In genomic region chr10:17597386-17597785, GRCh38 we compare ENCODE assay signal across 28 cellular contexts.
"Had no signal": no experiment of that assay in that cellular context is flagged by ENCODE, and none has a peak within 500 bp of the region (broad histone marks: within the 10 kb centered on the region; RNA-seq: fewer than 3 reads in every experiment).

No MANE protein-coding gene starts in this region.

- H3K4me3 ChIP-seq: neural progenitor cell, ovary, psoas muscle, skin epidermis, smooth muscle cell, spleen, suprapubic skin, testis, tibial artery, transverse colon, upper lobe of right lung, uterus had no signal

- H3K4me2 ChIP-seq: neural progenitor cell, smooth muscle cell had no signal

- H3K27ac ChIP-seq: neural progenitor cell, ovary, parathyroid adenoma, psoas muscle, skin epidermis, spleen, suprapubic skin, testis, tibial artery, transverse colon, upper lobe of right lung, uterus had no signal

- H3K4me1 ChIP-seq: neural progenitor cell, parathyroid adenoma, psoas muscle, spleen, suprapubic skin, testis, tibial artery, transverse colon, upper lobe of right lung, uterus had no signal

- ATAC-seq: natural killer cell; psoas muscle; right cardiac atrium; sciatic nerve; stimulated activated memory B cell treated with anti-CD40 and anti-IgM and Interleukin-4, amounts not matched to agents 10 μg/mL and 1 μg/mL and 100 μg/mL, for 72 hours; stimulated activated naive CD8-positive, alpha-beta T cell treated with anti-CD3 and anti-CD28 coated beads, Interleukin-15, amount 100 ng/mL, for 72 hours; stimulated activated naive CD8-positive, alpha-beta T cell treated with anti-CD3 and anti-CD28 coated beads, Interleukin-15, Interleukin-2, amounts not matched to agents 100 U/mL and 50 U/mL, for 24 hours; upper lobe of right lung had no signal

- DNase-seq: natural killer cell; occipital lobe; ovary; posterior cingulate gyrus; psoas muscle; right cardiac atrium; spleen; stimulated activated CD4-positive, alpha-beta T cell treated with anti-CD3 and anti-CD28 coated beads, Interleukin-12 subunit alpha, Interleukin-12 subunit beta, amount 100 ng/mL, for 4 hours; stimulated activated CD4-positive, alpha-beta T cell treated with anti-CD3 and anti-CD28 coated beads, Interleukin-1b, Interleukin-23, amount 100 ng/mL, for 48 hours; stimulated activated CD4-positive, alpha-beta T cell treated with anti-CD3 and anti-CD28 coated beads, Interleukin-4, amount 100 ng/mL, for 1 hour; stimulated activated CD4-positive, alpha-beta T cell treated with anti-CD3 and anti-CD28 coated beads, Interleukin-4, amount 100 ng/mL, for 4 hours; stimulated activated CD8-positive, alpha-beta memory T cell treated with anti-CD3 and anti-CD28 coated beads, Interleukin-4, amount 100 ng/mL, for 48 hours; stimulated activated naive CD4-positive, alpha-beta T cell; stimulated activated naive CD8-positive, alpha-beta T cell treated with anti-CD3 and anti-CD28 coated beads, Interleukin-15, amount 100 ng/mL, for 72 hours; stimulated activated naive CD8-positive, alpha-beta T cell treated with anti-CD3 and anti-CD28 coated beads, Interleukin-15, Interleukin-2, amounts not matched to agents 100 U/mL and 50 U/mL, for 24 hours; substantia nigra; testis; tibial artery; transverse colon; upper lobe of right lung; uterus had no signal

- H3K9me3 ChIP-seq: ovary, psoas muscle, spleen, suprapubic skin, testis, tibial artery, transverse colon, upper lobe of right lung, uterus had no signal

- H3K36me3 ChIP-seq: neural progenitor cell, ovary, spleen, suprapubic skin, transverse colon, upper lobe of right lung, uterus had no signal

- H3K27me3 ChIP-seq: neural progenitor cell, ovary, spleen, suprapubic skin, testis, tibial artery, transverse colon, upper lobe of right lung, uterus had no signal

- H3K9ac ChIP-seq: neural progenitor cell, parathyroid adenoma had no signal

- H2AFZ ChIP-seq: neural progenitor cell, parathyroid adenoma had no signal
